2 cellular contexts compared by ENCODE assay signal in genomic region chr7:7620644-7621210, GRCh38.
A peak's percentile ranks its signal among the peaks of the same experiment; 100 is the strongest.
TF ChIP-seq lines count a peak whose summit lies in the region.

No MANE protein-coding gene starts in this region.

TF ChIP-seq in SK-N-SH, 30 proteins besides CTCF, POLR2A, EP300 and RAD21:
- TF ChIP-seq MEF2A (IDR thresholded peaks at IDR 0.05; ENCODE audit: borderline replicate concordance, low read depth) (no peak), GATA2 (CRISPR knock-in tag; IDR thresholded peaks at IDR 0.05) (peak; percentile 93), CHD2 (IDR thresholded peaks at IDR 0.05; ENCODE audit: low read length, partially characterized antibody) (peak; percentile 35), FOSL2 (IDR thresholded peaks at IDR 0.05; ENCODE audit: borderline replicate concordance, low read depth) (no peak), JUND (IDR thresholded peaks at IDR 0.05) (no peak), TAF1 (IDR thresholded peaks at IDR 0.05; ENCODE audit: borderline replicate concordance, low read depth, low read length) (no peak), USF1 (IDR thresholded peaks at IDR 0.05; ENCODE audit: borderline replicate concordance, low read depth) (no peak), FOXJ3 (CRISPR knock-in tag; IDR thresholded peaks at IDR 0.05) (peak; percentile 98), TCF12 (IDR thresholded peaks at IDR 0.05) (peak; percentile 33; the same call in 1 of the 2 replicates), TEAD4 (IDR thresholded peaks at IDR 0.05; ENCODE audit: borderline replicate concordance, insufficient read depth) (peak; percentile 56; the same call in 1 of the 2 replicates), MXI1 (IDR thresholded peaks at IDR 0.05; ENCODE audit: low read depth, low read length) (peak; percentile 39; the same call in 1 of the 2 replicates), FOXM1 (IDR thresholded peaks at IDR 0.05; ENCODE audit: low read depth) (0 out of 2 replicates have a peak, but pooled peaks have one; percentile 28), RCOR1 (IDR thresholded peaks at IDR 0.05; ENCODE audit: low read length) (0 out of 2 replicates have a peak, but pooled peaks have one; percentile 29)

TF ChIP-seq in endothelial cell of umbilical vein, 7 proteins besides CTCF, POLR2A, EP300 and RAD21:
- TF ChIP-seq JUN (IDR thresholded peaks at IDR 0.05; ENCODE audit: borderline replicate concordance, insufficient read depth, insufficient read length, low read depth) (no peak), MAX (IDR thresholded peaks at IDR 0.05; ENCODE audit: insufficient read depth, insufficient read length) (no peak), FOS (IDR thresholded peaks at IDR 0.05; ENCODE audit: borderline replicate concordance, insufficient read depth, low read length) (no peak), MYC (IDR thresholded peaks at IDR 0.05; ENCODE audit: low read depth, low read length) (no peak), EZH2 (IDR thresholded peaks at IDR 0.05; ENCODE audit: borderline replicate concordance, low read depth, low read length, severe bottlenecking) (no peak), GATA2 (IDR thresholded peaks at IDR 0.05; ENCODE audit: insufficient read depth, insufficient read length, low read depth, low read length) (no peak), POLR2AphosphoS5 (IDR thresholded peaks at IDR 0.05; ENCODE audit: insufficient read depth, low read depth, low read length) (no peak)
TF ChIP-seq in endothelial cell of umbilical vein: peak in this region for 0.
